ENCODE assay signal across 8 cellular contexts in genomic region chr13:108270442-108270841, GRCh38. TPM values are rescaled to one million over a fixed set of nuclear protein-coding genes. Genes with fewer than 3 reads are reported as not detected.
DNase-seq lines count a peak whose midpoint lies in the region; ATAC-seq and TF ChIP-seq lines count a peak whose summit lies in the region.

No MANE protein-coding gene starts in this region.

- ATAC-seq in GM18508 (IDR thresholded peaks at IDR 0.05; ENCODE audit: insufficient read depth, unreplicated experiment) (peak; percentile 1), HG02678 (IDR thresholded peaks at IDR 0.05; ENCODE audit: unreplicated experiment) (peak; percentile 5), T-helper 17 cell (peak; percentile 44), GM18858 (IDR thresholded peaks at IDR 0.05; ENCODE audit: unreplicated experiment) (no peak)

- DNase-seq in T-helper 17 cell (no peak), NCI-H2081 treated with DMSO at 0.1 percent for 48 hours (lab: John Stamatoyannopoulos, UW) (no peak), GM10266 (ENCODE audit: extremely low spot score) (no peak)

- no peaks in the 10 kb centered on the region for H3K4me1 ChIP-seq in iPS-20b (ENCODE audit: insufficient read depth, low read length)
- H3K4me1 ChIP-seq in urinary bladder (ENCODE audit: insufficient read depth) = no peaks in the 10 kb centered on the region

- peaks cover 33% of the 10 kb centered on the region for H3K4me1 Mint-ChIP-seq in T-helper 17 cell

- 25% methylated on average over 3 of the region's 3 CpGs for WGBS in urinary bladder

- H3K36me3 ChIP-seq in iPS-20b (ENCODE audit: insufficient read depth, low read depth, low read length) = no peaks in the 10 kb centered on the region
- H3K36me3 ChIP-seq in urinary bladder (ENCODE audit: insufficient read depth) = no peaks in the 10 kb centered on the region

- H3K9me3 ChIP-seq in T-helper 17 cell (ENCODE audit: control insufficient read depth, low read length, poor library complexity, severe bottlenecking) (no peaks in the 10 kb centered on the region), iPS-20b (ENCODE audit: insufficient read depth, low read depth, low read length) (no peaks in the 10 kb centered on the region)

- H3K9ac ChIP-seq in iPS-20b (ENCODE audit: low read depth, low read length) = 0 out of 2 replicates have a peak overlapping the region, but pooled peaks have one; percentile 13

- H3K27me3 Mint-ChIP-seq in T-helper 17 cell = no peaks in the 10 kb centered on the region

- TF ChIP-seq CTCF in GM10266 (IDR thresholded peaks at IDR 0.05; ENCODE audit: control insufficient read depth, insufficient read depth, low read depth, missing control alignments) = no peak

- peak overlapping the region; percentile 91 for H3K4me3 Mint-ChIP-seq in T-helper 17 cell

- peak overlapping the region; percentile 93 for H3K27ac Mint-ChIP-seq in T-helper 17 cell

- no peaks in the 10 kb centered on the region for H3K27me3 ChIP-seq in iPS-20b (ENCODE audit: insufficient read depth, low read length)

- H3K27ac ChIP-seq in iPS-20b (ENCODE audit: low read length) (no peak overlapping the region), urinary bladder (ENCODE audit: low read depth) (no peak overlapping the region)

- H3K36me3 Mint-ChIP-seq in T-helper 17 cell (ENCODE audit: low read depth) = no peaks in the 10 kb centered on the region

- no peak overlapping the region for H3K4me3 ChIP-seq in iPS-20b (ENCODE audit: low read length)
- peak overlapping the region; percentile 21 for H3K4me3 ChIP-seq in urinary bladder (ENCODE audit: low read depth, low read length)

RNA-seq across cellular contexts. Expression of gene TNFSF13B, which starts 0.9 kb away (rescaled TPM):
- total RNA-seq in T-helper 17 cell (10 to 100 TPM in 1 of 2 donors, 1 to 10 TPM in 1; 9.7 to 10.3 TPM), urinary bladder (6.9 TPM)
- 3.8 TPM for polyA plus RNA-seq in urinary bladder

RNA-seq across cellular contexts. Expression of gene ABHD13, which starts 52.2 kb away (rescaled TPM):
- total RNA-seq in T-helper 17 cell = 10 to 100 TPM; 13.2 to 16.4 TPM
- 18.0 TPM for total RNA-seq in urinary bladder
- polyA plus RNA-seq in urinary bladder = 7.9 TPM

RNA-seq across cellular contexts. Expression of gene LIG4, which starts 55.1 kb away (rescaled TPM):
- total RNA-seq in T-helper 17 cell (1 to 10 TPM; 3.8 to 4.7 TPM), urinary bladder (14.6 TPM)
- polyA plus RNA-seq in urinary bladder = 6.5 TPM
